In genomic region chr16:7581175-7581574, GRCh38 we compare ENCODE assay signal across 34 cellular contexts.
"Had no signal": no experiment of that assay in that cellular context is flagged by ENCODE, and none has a peak within 500 bp of the region (broad histone marks: within the 10 kb centered on the region; RNA-seq: fewer than 3 reads in every experiment).

No MANE protein-coding gene starts in this region.

- H3K4me3 ChIP-seq: adrenal gland, ascending aorta, body of pancreas, breast epithelium, cardiac muscle cell had no signal

- H3K4me1 ChIP-seq: adrenal gland, ascending aorta, body of pancreas, breast epithelium had no signal

- H3K36me3 ChIP-seq: adrenal gland, ascending aorta, brain microvascular endothelial cell, breast epithelium, cardiac muscle cell had no signal

- ATAC-seq: activated naive CD4-positive, alpha-beta T cell treated with anti-CD3 and anti-CD28 coated beads, Interleukin-2, amount 50 U/mL, for 72 hours; activated naive CD8-positive, alpha-beta T cell treated with anti-CD3 and anti-CD28 coated beads, Interleukin-2, amount 50 U/mL, for 24 hours; activated T-cell treated with anti-CD3 and anti-CD28 coated beads, Interleukin-2, amount 50 U/mL, for 4 hours; activated T-cell treated with anti-CD3 and anti-CD28 coated beads, Interleukin-2, amount 50 U/mL, for 72 hours; activated T-helper 17 cell treated with anti-CD3 and anti-CD28 coated beads, Interleukin-2, amount 50 U/mL, for 72 hours; body of pancreas had no signal

- H3K9me3 ChIP-seq: adrenal gland, ascending aorta, body of pancreas, breast epithelium had no signal

- H3K27me3 ChIP-seq: adrenal gland, ascending aorta, body of pancreas, brain microvascular endothelial cell, breast epithelium had no signal

- DNase-seq: activated effector memory CD4-positive, alpha-beta T cell treated with anti-CD3 and anti-CD28 coated beads, Interleukin-2, amount 50 U/mL, for 16 hours; activated effector memory CD4-positive, alpha-beta T cell treated with Interleukin-2 at 50 U/mL for 16 hours; activated gamma-delta T cell; activated gamma-delta T cell treated with Interleukin-2 at 50 U/mL for 16 hours; activated naive CD4-positive, alpha-beta T cell; activated naive CD4-positive, alpha-beta T cell treated with anti-CD3 and anti-CD28 coated beads for 36 hours; activated naive CD4-positive, alpha-beta T cell treated with anti-CD3 and anti-CD28 coated beads, Interleukin-2, amount 10 ng/mL, durations not matched to agents 7 days and 5 days; activated naive CD4-positive, alpha-beta T cell treated with anti-CD3 and anti-CD28 coated beads, Interleukin-2, amount 50 U/mL, for 16 hours; activated naive CD4-positive, alpha-beta T cell treated with Interleukin-2 at 50 U/mL for 16 hours; activated naive CD8-positive, alpha-beta T cell treated with anti-CD3 and anti-CD28 coated beads for 36 hours; activated naive CD8-positive, alpha-beta T cell treated with anti-CD3 and anti-CD28 coated beads, Interleukin-2, amount 10 ng/mL, durations not matched to agents 7 days and 5 days; activated naive CD8-positive, alpha-beta T cell treated with anti-CD3 and anti-CD28 coated beads, Interleukin-2, amount 50 U/mL, for 24 hours; activated T-cell treated with anti-CD3 and anti-CD28 coated beads for 4 hours; activated T-cell treated with anti-CD3 and anti-CD28 coated beads, Interleukin-2, amount 50 U/mL, for 1 hour; activated T-cell treated with anti-CD3 and anti-CD28 coated beads, Interleukin-2, amount 50 U/mL, for 24 hours; activated T-cell treated with anti-CD3 and anti-CD28 coated beads, Interleukin-2, amount 50 U/mL, for 4 hours; activated T-cell treated with anti-CD3 and anti-CD28 coated beads, Interleukin-2, amount 50 U/mL, for 48 hours; activated T-cell treated with anti-CD3 and anti-CD28 coated beads, Interleukin-2, amount 50 U/mL, for 72 hours; adrenal gland; amniotic stem cell; amygdala; anterior cingulate cortex; aorta; body of pancreas; brain microvascular endothelial cell; caudate nucleus; central memory CD4-positive, alpha-beta T cell; cerebellar nuclear complex had no signal

- FAIRE-seq: astrocyte had no signal

- H3K27ac ChIP-seq: adrenal gland, ascending aorta, body of pancreas, brain microvascular endothelial cell, breast epithelium, cardiac muscle cell had no signal
